Comparison of ENCODE assay signal across 8 cellular contexts in the genomic region with DNA sequence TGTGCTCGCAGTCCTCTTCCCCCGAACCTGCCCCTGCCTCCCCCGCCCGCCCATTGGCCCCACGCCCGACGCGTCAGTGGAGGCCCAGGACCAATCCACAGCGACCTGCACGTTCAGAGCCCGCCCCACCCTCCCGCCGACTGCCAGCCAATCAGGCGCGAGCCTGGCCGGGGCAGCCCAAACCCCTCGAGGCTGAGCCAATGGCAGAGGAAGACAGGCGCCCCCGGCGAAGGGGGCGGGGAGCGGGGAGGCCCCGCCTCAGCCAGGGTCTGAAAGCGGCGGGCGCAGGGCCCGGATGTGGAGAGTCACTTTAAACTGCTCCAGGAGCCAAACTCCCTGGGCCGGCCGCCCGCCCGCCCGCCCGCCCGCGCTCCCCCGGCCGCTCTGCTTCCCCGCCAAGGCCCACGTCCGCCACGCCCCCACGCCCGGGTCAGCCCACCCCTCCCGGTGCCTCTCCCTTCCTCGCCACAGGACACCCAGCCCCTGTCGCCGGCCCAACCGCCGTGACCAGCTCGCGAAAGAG. TPM values are rescaled to one million over a fixed set of nuclear protein-coding genes. Genes with fewer than 3 reads are reported as not detected.
DNase-seq lines count a peak whose midpoint lies in the region; ATAC-seq and TF ChIP-seq lines count a peak whose summit lies in the region.

No MANE protein-coding gene starts in this region.

- DNase-seq in AG04450 (ENCODE audit: low read depth, low spot score): peak; percentile 98
- DNase-seq in NCI-H2227 treated with DMSO at 0.1 percent for 48 hours (lab: John Stamatoyannopoulos, UW): peak; percentile 98
- DNase-seq in activated B cell treated with CpG ODN at 0.5 μM for 24 hours: peak; percentile 92
- peak; percentile 82 to 100 (median 99) for DNase-seq in caudate nucleus (lab: John Stamatoyannopoulos, UW)
- DNase-seq in inferior parietal cortex (ENCODE audit: extremely low spot score): peak; percentile 96
- peak; percentile 99 for DNase-seq in smooth muscle cell of the brain vasculature (ENCODE audit: low read depth, low spot score)

- no peaks in the 10 kb centered on the region for H3K27me3 Mint-ChIP-seq in activated B cell treated with CpG ODN at 0.5 μM for 24 hours

- H3K27me3 ChIP-seq in AG04450 (ENCODE audit: control insufficient read depth, insufficient read depth, low read length): no peaks in the 10 kb centered on the region

- H3K27ac Mint-ChIP-seq in activated B cell treated with CpG ODN at 0.5 μM for 24 hours: peak overlapping the region; percentile 84

- peaks cover 3% of the 10 kb centered on the region; the same call in 1 of the 2 replicates for H3K9me3 ChIP-seq in AG04450 (ENCODE audit: control insufficient read depth, insufficient read depth, low read length)

- peaks cover 18% of the 10 kb centered on the region for H3K4me1 Mint-ChIP-seq in activated B cell treated with CpG ODN at 0.5 μM for 24 hours

- intact Hi-C loops in activated B cell treated with CpG ODN at 0.5 μM for 24 hours (cut with micrococcal nuclease): loop anchor here (1.0 to 5.0 kb wide), 7 partner anchors 141 to 1370 kb away; partner anchors contain the start of genes BIN1, ERCC3, GYPC and HS6ST1

- POLR2A ChIA-PET in AG04450 (lab: Yijun Ruan, JAX): interaction anchor here (1.3 kb wide), 1 partner anchor 64 kb away, joined by 6 read pairs; the partner anchor contains the start of gene UGGT1
- POLR2A ChIA-PET in activated B cell treated with CpG ODN at 0.5 μM for 24 hours (lab: Charles Lee): interaction anchor here (0.8 to 2.9 kb wide), 2 partner anchors 11 to 64 kb away, joined by 4 to 31 read pairs; partner anchors contain the start of gene UGGT1

- no peak for TF ChIP-seq CTCF in AG04450 (IDR thresholded peaks at IDR 0.05; ENCODE audit: low read depth, low read length)
- no peak for TF ChIP-seq CTCF in activated B cell treated with CpG ODN at 0.5 μM for 24 hours (IDR thresholded peaks at IDR 0.05)

- peak overlapping the region; percentile 39 for H3K27ac ChIP-seq in AG04450 (ENCODE audit: low read depth, low read length)
- H3K27ac ChIP-seq in caudate nucleus (ENCODE audit: low read depth, low read length): peak overlapping the region; percentile 94

- peak; percentile 83 for ATAC-seq in GM18909 (IDR thresholded peaks at IDR 0.05; ENCODE audit: poor library complexity, unreplicated experiment)
- peak; percentile 72 for ATAC-seq in HG03196 (IDR thresholded peaks at IDR 0.05; ENCODE audit: unreplicated experiment)
- peak; percentile 82 for ATAC-seq in activated B cell treated with CpG ODN at 0.5 μM for 24 hours (ENCODE audit: low read depth)

- H3K4me3 ChIP-seq in AG04450 (ENCODE audit: low read depth, low read length): peak overlapping the region; percentile 93

- peak overlapping the region; percentile 92 for H3K4me3 Mint-ChIP-seq in activated B cell treated with CpG ODN at 0.5 μM for 24 hours

- peaks cover 8% of the 10 kb centered on the region for H3K36me3 Mint-ChIP-seq in activated B cell treated with CpG ODN at 0.5 μM for 24 hours (ENCODE audit: low read depth)

- H3K9me3 Mint-ChIP-seq in activated B cell treated with CpG ODN at 0.5 μM for 24 hours: peaks cover 3% of the 10 kb centered on the region

- CTCF ChIA-PET in AG04450 (lab: Charles Lee) (interaction anchor here (0.6 kb wide), 1 partner anchor 1834 kb away, joined by 3 read pairs; no protein-coding TSS in a partner anchor), activated B cell treated with CpG ODN at 0.5 μM for 24 hours (lab: Charles Lee) (no interaction called here)

RNA-seq across cellular contexts. Expression of gene SAP130, which starts 0.5 kb away (rescaled TPM):
- polyA plus RNA-seq in AG04450 (2011; rRNA removed): 13.3 and 15.0 TPM in 2 replicates
- 20.0 and 29.1 TPM in 2 replicates for polyA minus RNA-seq in AG04450 (2011; rRNA and poly(A)+ RNA removed)
- total RNA-seq in activated B cell treated with CpG ODN at 0.5 μM for 24 hours: 24.7 and 27.1 TPM in 2 replicates

Comparison
In these comparisons a context has a peak if more than half of its experiments do, and no peak if none do; other contexts are left out.
1. Peak in every context shown above with its lines: DNase-seq, ATAC-seq, H3K4me3 ChIP-seq and H3K27ac ChIP-seq.